14 cellular contexts compared by ENCODE assay signal in the genomic region with DNA sequence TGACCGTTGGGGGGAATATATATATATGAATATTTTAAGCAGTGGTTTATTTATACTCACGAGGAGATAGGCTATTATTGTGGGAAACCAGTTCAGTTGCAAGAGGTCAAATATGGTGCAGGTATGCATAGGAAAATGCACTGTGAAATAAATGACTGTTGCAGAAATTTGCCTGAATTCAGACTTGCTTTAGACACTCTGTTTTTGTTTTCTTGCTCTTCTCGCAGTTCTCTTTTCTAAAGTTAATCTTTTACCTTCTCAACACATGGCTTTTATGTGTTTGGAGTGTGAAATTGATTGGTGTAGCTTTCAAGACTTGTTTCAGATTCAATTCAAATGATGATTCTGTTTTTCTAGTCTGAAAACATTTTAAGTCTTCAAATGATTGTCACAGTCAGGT.
DNase-seq lines count a peak whose midpoint lies in the region; ATAC-seq, FAIRE-seq and TF ChIP-seq lines count a peak whose summit lies in the region.
"Had no signal": no experiment of that assay in that cellular context is flagged by ENCODE, and none has a peak within 500 bp of the region (broad histone marks: within the 10 kb centered on the region; RNA-seq: fewer than 3 reads in every experiment).

No MANE protein-coding gene starts in this region.

- ATAC-seq in GM19467 (IDR thresholded peaks at IDR 0.05; ENCODE audit: unreplicated experiment) = peak; percentile 61
- ATAC-seq in HG03025 (IDR thresholded peaks at IDR 0.05; ENCODE audit: low FRiP score, unreplicated experiment) = peak; percentile 54
- no peak for ATAC-seq in lower lobe of right lung
- ATAC-seq: gastroesophageal sphincter, Panc1, right cardiac atrium had no signal

- H3K36me3 ChIP-seq in endodermal cell (ENCODE audit: control insufficient read depth, insufficient read depth, low read length) (no peaks in the 10 kb centered on the region), lower lobe of right lung (no peaks in the 10 kb centered on the region)
- H3K36me3 ChIP-seq: colonic mucosa, gastroesophageal sphincter had no signal

- TF ChIP-seq CTCF in endodermal cell (conservative IDR thresholded peaks at IDR 0.05) (no peak), lower lobe of right lung (IDR thresholded peaks at IDR 0.05) (no peak)

- peak; percentile 81 for FAIRE-seq in GM12892 (lab: Jason Lieb, UNC)

- H3K27ac ChIP-seq in endodermal cell (ENCODE audit: low read depth, low read length) (no peak overlapping the region), lower lobe of right lung (no peak overlapping the region)

- H3K27me3 ChIP-seq in endodermal cell (ENCODE audit: control insufficient read depth, insufficient read depth, low read length, poor library complexity, severe bottlenecking) = no peaks in the 10 kb centered on the region
- H3K27me3 ChIP-seq in lower lobe of right lung (ENCODE audit: low read depth) = no peaks in the 10 kb centered on the region
- H3K27me3 ChIP-seq: colonic mucosa, gastroesophageal sphincter had no signal

- peaks cover 5% of the 10 kb centered on the region for H3K36me3 Mint-ChIP-seq in endodermal cell (ENCODE audit: low read depth)

- no peaks in the 10 kb centered on the region for H3K27me3 Mint-ChIP-seq in endodermal cell (ENCODE audit: insufficient read depth)

- DNase-seq in GM12892 (ENCODE audit: insufficient read length) = no peak
- no peak for DNase-seq in endodermal cell
- DNase-seq in lower lobe of right lung = no peak
- DNase-seq in stimulated activated CD4-positive, alpha-beta T cell treated with anti-CD3 and anti-CD28 coated beads, Interleukin-4, amount 100 ng/mL, for 24 hours = no peak
- no peak for DNase-seq in DMS53 (lab: John Stamatoyannopoulos, UW)
- DNase-seq in Kasumi-1 (lab: John Stamatoyannopoulos, UW) = no peak
- DNase-seq: C1 segment of cervical spinal cord, colonic mucosa, NCI-H1436 treated with DMSO at 0.1 percent for 48 hours, right cardiac atrium had no signal

- TF ChIP-seq POLR2A in GM12892 (IDR thresholded peaks at IDR 0.05; ENCODE audit: low read depth, low read length) = no peak

- peaks cover 22% of the 10 kb centered on the region for H3K4me1 ChIP-seq in endodermal cell (ENCODE audit: control insufficient read depth, insufficient read depth, low read length)
- H3K4me1 ChIP-seq in lower lobe of right lung = peaks cover 62% of the 10 kb centered on the region

- intact Hi-C loops in lower lobe of right lung (cut with DNase I) = no loop called here

- H3K9me3 Mint-ChIP-seq in endodermal cell = no peaks in the 10 kb centered on the region

- peak overlapping the region; percentile 59 for H3K27ac Mint-ChIP-seq in endodermal cell

- H3K4me1 Mint-ChIP-seq in endodermal cell = peaks cover 50% of the 10 kb centered on the region

- WGBS in endodermal cell (ENCODE audit: insufficient coverage in 1 of 2, insufficient read length in 1 of 2), 2 experiments = 78% methylated on average over 3 of the region's 3 CpGs; no CpG with 5 or more reads in 1 of the 2 experiments

- H3K9me3 ChIP-seq in endodermal cell (ENCODE audit: control insufficient read depth, low read length) (no peaks in the 10 kb centered on the region), lower lobe of right lung (no peaks in the 10 kb centered on the region)
- H3K9me3 ChIP-seq: colonic mucosa, gastroesophageal sphincter had no signal

- H3K4me3 ChIP-seq in endodermal cell (ENCODE audit: low read length) (no peak overlapping the region), lower lobe of right lung (no peak overlapping the region)
- H3K4me3 ChIP-seq: colonic mucosa, gastroesophageal sphincter had no signal

- H3K9ac ChIP-seq in endodermal cell (ENCODE audit: extremely low read depth, low read length, poor library complexity, severe bottlenecking) = no peak overlapping the region

- H3K4me3 Mint-ChIP-seq in endodermal cell = no peak overlapping the region

Comparison
In these comparisons a context has a peak if more than half of its experiments do, and no peak if none do; other contexts are left out.
1. ATAC-seq: peak in GM19467 (single experiment) and HG03025 (single experiment); none in lower lobe of right lung (0 of 2).